In the genomic region with DNA sequence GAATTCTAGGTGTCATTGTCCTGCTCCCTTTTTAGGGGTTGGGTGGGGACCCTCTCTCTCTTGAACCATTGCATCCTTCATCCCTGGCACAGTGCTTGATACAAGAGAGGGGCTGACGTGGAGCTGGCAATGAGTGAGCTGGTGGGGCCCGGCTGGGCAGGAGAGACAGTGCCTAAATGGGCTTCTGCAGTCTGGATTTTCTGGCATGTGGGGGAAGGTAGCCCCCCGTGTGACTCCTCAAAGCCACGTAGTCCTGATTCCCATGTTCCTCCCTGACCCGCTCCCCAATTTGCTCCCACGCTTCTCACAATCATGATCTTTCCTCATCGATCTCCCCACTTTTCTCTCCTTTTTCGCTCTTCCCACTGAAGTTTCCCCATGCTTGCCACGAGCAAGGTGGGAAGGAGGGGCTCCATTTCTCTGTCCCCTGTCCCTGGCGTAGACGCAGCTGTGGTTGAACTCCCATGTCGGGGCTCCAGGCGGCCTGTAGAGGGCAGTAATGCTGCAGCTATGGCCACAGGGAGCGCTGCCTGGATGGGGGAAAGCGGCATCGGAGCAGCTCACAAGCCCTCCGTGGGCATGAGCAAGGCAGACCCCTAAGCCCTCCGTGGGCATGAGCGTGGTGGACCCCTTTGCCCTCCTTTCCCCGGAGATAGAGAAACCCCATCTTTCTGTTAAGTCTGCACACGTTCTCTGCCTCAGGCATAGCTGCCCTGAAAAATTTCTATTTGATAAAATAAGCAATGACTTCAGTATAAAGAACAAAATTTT, we compare ENCODE assay signal across 8 cellular contexts. TPM values are rescaled to one million over a fixed set of nuclear protein-coding genes. Genes with fewer than 3 reads are reported as not detected.
DNase-seq lines count a peak whose midpoint lies in the region; ATAC-seq and TF ChIP-seq lines count a peak whose summit lies in the region.

No MANE protein-coding gene starts in this region.

- H3K36me3 ChIP-seq in BE2C, result no peaks in the 10 kb centered on the region

- no peaks in the 10 kb centered on the region for H3K4me1 ChIP-seq in BE2C

- TF ChIP-seq CTCF in BE2C (IDR thresholded peaks at IDR 0.05; ENCODE audit: low read depth, low read length) (peak; percentile 97), cardiac fibroblast (IDR thresholded peaks at IDR 0.05; ENCODE audit: low read depth, low read length) (peak; percentile 98)

- H3K27me3 ChIP-seq in BE2C, result no peaks in the 10 kb centered on the region

- intact Hi-C loops in left colon (cut with DNase I, micrococcal nuclease), result no loop called here

- H3K9me3 ChIP-seq in BE2C, result no peaks in the 10 kb centered on the region

- peak; percentile 86 for DNase-seq in BE2C
- peak; percentile 43 for DNase-seq in NCI-H2171 (lab: John Stamatoyannopoulos, UW)
- DNase-seq in cardiac fibroblast (ENCODE audit: low read depth in 2 of 2), result peak; percentile 65 to 70
- DNase-seq in left colon, result peak; percentile 48 to 79
- peak; percentile 68 for DNase-seq in stimulated activated CD4-positive, alpha-beta T cell treated with anti-CD3 and anti-CD28 coated beads, Interleukin-4, amount 100 ng/mL, for 1 hour
- DNase-seq in cortex of kidney (lab: John Stamatoyannopoulos, UW), result no peak

- peak; percentile 29 for ATAC-seq in GM21786 (IDR thresholded peaks at IDR 0.05; ENCODE audit: unreplicated experiment)
- peak; percentile 62 to 71 for ATAC-seq in activated CD4-positive, CD25-positive, alpha-beta regulatory T cell treated with anti-CD3 and anti-CD28 coated beads, Interleukin-2, amount 50 U/mL, for 24 hours
- peak; percentile 79 for ATAC-seq in left colon

- peak overlapping the region; percentile 28; the same call in 1 of the 2 replicates for H3K4me3 ChIP-seq in BE2C (ENCODE audit: low read depth, low read length)
- H3K4me3 ChIP-seq in cardiac fibroblast (replicated peaks in 1 of 2; ENCODE audit: low read depth in 2 of 2, low read length in 2 of 2), result no peak overlapping the region

RNA-seq across cellular contexts. Expression of a gene that starts 47.5 kb away (rescaled TPM):
- polyA plus RNA-seq in BE2C (2012; ENCODE audit: insufficient read depth, insufficient read length, low read depth), result 34.2 TPM
- total RNA-seq in left colon, result 10 to 100 TPM; 46.4 to 58.9 TPM

Comparison
In these comparisons a context has a peak if more than half of its experiments do, and no peak if none do; other contexts are left out.
1. ATAC-seq: peak in every context shown above with its lines; median percentile 79 in left colon; 66 in activated CD4-positive, CD25-positive, alpha-beta regulatory T cell treated with anti-CD3 and anti-CD28 coated beads, Interleukin-2, amount 50 U/mL, for 24 hours; 29 in GM21786.